ENCODE assay signal across 1 cellular context in the genomic region with DNA sequence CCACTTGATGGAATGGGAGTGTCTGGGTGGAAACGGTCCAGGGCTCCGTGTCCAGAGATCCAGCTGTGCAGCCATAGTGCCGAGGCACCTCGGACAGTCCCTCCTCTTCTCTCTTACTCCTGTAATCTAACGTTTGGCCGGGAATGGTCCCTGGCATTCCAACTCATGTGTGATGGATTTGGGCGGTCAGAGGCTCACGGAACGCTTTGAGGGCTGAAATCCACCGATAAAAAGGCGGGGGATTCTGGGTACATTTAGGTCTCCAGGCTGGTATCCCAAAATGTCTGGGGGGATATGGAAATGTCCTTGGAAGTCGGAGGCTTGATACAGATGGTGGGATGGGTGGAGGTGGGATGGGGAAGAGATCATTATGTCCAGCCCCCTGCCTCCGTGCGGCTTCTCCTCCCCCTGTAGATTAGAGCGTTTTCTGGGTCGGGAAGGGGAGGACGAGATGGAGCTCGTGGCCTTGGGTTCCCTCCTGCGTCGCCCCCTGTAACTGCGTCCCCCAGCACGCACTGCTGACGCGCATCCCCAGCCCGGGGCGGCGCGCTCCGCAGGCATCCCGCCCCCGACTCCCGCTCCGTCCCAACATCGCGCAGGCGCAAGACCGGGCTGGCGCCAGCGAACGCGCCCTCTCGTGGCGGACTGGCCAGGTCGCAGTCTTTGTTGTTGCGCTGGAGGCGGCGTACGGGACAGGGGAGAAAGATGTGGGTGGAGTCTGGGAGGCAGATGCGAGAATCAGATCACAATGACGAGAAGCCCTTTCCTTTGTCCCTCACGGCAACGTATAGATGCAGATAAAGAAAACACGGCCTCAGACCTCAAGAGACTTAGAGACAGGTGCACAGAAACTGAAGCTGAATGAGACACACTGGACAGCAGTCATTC.
TF ChIP-seq lines count a peak whose summit lies in the region.

No MANE protein-coding gene starts in this region.

TF ChIP-seq in GM12878, 131 proteins besides CTCF, POLR2A, EP300 and RAD21 (continues in another document):
- TF ChIP-seq CHD4 (IDR thresholded peaks at IDR 0.05): no peak
- peak; percentile 7; the same call in 1 of the 2 replicates for TF ChIP-seq ATF7 (IDR thresholded peaks at IDR 0.05; ENCODE audit: low read depth)
- peak; percentile 74; the same call in 1 of the 2 replicates for TF ChIP-seq SMARCA5 (IDR thresholded peaks at IDR 0.05)
- no peak for TF ChIP-seq ZNF622 (IDR thresholded peaks at IDR 0.05)
- TF ChIP-seq, protein P1, sequence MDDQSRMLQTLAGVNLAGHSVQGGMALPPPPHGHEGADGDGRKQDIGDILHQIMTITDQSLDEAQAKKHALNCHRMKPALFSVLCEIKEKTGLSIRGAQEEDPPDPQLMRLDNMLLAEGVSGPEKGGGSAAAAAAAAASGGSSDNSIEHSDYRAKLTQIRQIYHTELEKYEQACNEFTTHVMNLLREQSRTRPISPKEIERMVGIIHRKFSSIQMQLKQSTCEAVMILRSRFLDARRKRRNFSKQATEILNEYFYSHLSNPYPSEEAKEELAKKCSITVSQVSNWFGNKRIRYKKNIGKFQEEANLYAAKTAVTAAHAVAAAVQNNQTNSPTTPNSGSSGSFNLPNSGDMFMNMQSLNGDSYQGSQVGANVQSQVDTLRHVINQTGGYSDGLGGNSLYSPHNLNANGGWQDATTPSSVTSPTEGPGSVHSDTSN (IDR thresholded peaks at IDR 0.05; ENCODE audit: insufficient replicate concordance, low read depth, low read length): no peak
- peak; percentile 65 for TF ChIP-seq KLF5 (IDR thresholded peaks at IDR 0.05; ENCODE audit: partially characterized antibody)
- no peak for TF ChIP-seq SPI1 (IDR thresholded peaks at IDR 0.05; ENCODE audit: borderline replicate concordance, insufficient read depth, low read depth, low read length)
- TF ChIP-seq, protein P2, sequence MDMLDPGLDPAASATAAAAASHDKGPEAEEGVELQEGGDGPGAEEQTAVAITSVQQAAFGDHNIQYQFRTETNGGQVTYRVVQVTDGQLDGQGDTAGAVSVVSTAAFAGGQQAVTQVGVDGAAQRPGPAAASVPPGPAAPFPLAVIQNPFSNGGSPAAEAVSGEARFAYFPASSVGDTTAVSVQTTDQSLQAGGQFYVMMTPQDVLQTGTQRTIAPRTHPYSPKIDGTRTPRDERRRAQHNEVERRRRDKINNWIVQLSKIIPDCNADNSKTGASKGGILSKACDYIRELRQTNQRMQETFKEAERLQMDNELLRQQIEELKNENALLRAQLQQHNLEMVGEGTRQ (IDR thresholded peaks at IDR 0.05; ENCODE audit: borderline replicate concordance, low read depth, low read length): no peak
- TF ChIP-seq ZNF24 (IDR thresholded peaks at IDR 0.05): peak; percentile 30; the same call in 1 of the 2 replicates
- TF ChIP-seq, protein P3, sequence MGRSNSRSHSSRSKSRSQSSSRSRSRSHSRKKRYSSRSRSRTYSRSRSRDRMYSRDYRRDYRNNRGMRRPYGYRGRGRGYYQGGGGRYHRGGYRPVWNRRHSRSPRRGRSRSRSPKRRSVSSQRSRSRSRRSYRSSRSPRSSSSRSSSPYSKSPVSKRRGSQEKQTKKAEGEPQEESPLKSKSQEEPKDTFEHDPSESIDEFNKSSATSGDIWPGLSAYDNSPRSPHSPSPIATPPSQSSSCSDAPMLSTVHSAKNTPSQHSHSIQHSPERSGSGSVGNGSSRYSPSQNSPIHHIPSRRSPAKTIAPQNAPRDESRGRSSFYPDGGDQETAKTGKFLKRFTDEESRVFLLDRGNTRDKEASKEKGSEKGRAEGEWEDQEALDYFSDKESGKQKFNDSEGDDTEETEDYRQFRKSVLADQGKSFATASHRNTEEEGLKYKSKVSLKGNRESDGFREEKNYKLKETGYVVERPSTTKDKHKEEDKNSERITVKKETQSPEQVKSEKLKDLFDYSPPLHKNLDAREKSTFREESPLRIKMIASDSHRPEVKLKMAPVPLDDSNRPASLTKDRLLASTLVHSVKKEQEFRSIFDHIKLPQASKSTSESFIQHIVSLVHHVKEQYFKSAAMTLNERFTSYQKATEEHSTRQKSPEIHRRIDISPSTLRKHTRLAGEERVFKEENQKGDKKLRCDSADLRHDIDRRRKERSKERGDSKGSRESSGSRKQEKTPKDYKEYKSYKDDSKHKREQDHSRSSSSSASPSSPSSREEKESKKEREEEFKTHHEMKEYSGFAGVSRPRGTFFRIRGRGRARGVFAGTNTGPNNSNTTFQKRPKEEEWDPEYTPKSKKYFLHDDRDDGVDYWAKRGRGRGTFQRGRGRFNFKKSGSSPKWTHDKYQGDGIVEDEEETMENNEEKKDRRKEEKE (IDR thresholded peaks at IDR 0.05): no peak
- no peak for TF ChIP-seq RBBP5 (conservative IDR thresholded peaks at IDR 0.05)
- no peak for TF ChIP-seq NR2C1 (IDR thresholded peaks at IDR 0.05)
- TF ChIP-seq GATAD2B (conservative IDR thresholded peaks at IDR 0.05; ENCODE audit: low read depth): 0 out of 2 replicates have a peak, but pooled peaks have one; percentile 32
- TF ChIP-seq RUNX3 (IDR thresholded peaks at IDR 0.05; ENCODE audit: low read length): no peak; the same call in none of the 2 replicates
- TF ChIP-seq CBX5 (IDR thresholded peaks at IDR 0.05; ENCODE audit: low read depth): no peak
- TF ChIP-seq, protein P4, sequence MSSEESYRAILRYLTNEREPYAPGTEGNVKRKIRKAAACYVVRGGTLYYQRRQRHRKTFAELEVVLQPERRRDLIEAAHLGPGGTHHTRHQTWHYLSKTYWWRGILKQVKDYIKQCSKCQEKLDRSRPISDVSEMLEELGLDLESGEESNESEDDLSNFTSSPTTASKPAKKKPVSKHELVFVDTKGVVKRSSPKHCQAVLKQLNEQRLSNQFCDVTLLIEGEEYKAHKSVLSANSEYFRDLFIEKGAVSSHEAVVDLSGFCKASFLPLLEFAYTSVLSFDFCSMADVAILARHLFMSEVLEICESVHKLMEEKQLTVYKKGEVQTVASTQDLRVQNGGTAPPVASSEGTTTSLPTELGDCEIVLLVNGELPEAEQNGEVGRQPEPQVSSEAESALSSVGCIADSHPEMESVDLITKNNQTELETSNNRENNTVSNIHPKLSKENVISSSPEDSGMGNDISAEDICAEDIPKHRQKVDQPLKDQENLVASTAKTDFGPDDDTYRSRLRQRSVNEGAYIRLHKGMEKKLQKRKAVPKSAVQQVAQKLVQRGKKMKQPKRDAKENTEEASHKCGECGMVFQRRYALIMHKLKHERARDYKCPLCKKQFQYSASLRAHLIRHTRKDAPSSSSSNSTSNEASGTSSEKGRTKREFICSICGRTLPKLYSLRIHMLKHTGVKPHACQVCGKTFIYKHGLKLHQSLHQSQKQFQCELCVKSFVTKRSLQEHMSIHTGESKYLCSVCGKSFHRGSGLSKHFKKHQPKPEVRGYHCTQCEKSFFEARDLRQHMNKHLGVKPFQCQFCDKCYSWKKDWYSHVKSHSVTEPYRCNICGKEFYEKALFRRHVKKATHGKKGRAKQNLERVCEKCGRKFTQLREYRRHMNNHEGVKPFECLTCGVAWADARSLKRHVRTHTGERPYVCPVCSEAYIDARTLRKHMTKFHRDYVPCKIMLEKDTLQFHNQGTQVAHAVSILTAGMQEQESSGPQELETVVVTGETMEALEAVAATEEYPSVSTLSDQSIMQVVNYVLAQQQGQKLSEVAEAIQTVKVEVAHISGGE (CRISPR knock-in tag; IDR thresholded peaks at IDR 0.05): no peak
- TF ChIP-seq MEF2B (IDR thresholded peaks at IDR 0.05; ENCODE audit: partially characterized antibody, poor library complexity, severe bottlenecking): no peak
- TF ChIP-seq TCF3 (IDR thresholded peaks at IDR 0.05; ENCODE audit: borderline replicate concordance, insufficient read depth, low read depth, low read length): no peak
- TF ChIP-seq RB1 (IDR thresholded peaks at IDR 0.05; ENCODE audit: borderline replicate concordance): peak; percentile 87; the same call in 1 of the 2 replicates
- peak; percentile 48; the same call in 1 of the 2 replicates for TF ChIP-seq LARP7 (IDR thresholded peaks at IDR 0.05)
- TF ChIP-seq NBN (IDR thresholded peaks at IDR 0.05): peak; percentile 44; the same call in 1 of the 2 replicates
- TF ChIP-seq ZBED1 (IDR thresholded peaks at IDR 0.05; ENCODE audit: borderline replicate concordance): no peak
- peak; percentile 44; the same call in 1 of the 2 replicates for TF ChIP-seq CHD2 (IDR thresholded peaks at IDR 0.05; ENCODE audit: borderline replicate concordance, low read depth, low read length)
- TF ChIP-seq, protein P5, sequence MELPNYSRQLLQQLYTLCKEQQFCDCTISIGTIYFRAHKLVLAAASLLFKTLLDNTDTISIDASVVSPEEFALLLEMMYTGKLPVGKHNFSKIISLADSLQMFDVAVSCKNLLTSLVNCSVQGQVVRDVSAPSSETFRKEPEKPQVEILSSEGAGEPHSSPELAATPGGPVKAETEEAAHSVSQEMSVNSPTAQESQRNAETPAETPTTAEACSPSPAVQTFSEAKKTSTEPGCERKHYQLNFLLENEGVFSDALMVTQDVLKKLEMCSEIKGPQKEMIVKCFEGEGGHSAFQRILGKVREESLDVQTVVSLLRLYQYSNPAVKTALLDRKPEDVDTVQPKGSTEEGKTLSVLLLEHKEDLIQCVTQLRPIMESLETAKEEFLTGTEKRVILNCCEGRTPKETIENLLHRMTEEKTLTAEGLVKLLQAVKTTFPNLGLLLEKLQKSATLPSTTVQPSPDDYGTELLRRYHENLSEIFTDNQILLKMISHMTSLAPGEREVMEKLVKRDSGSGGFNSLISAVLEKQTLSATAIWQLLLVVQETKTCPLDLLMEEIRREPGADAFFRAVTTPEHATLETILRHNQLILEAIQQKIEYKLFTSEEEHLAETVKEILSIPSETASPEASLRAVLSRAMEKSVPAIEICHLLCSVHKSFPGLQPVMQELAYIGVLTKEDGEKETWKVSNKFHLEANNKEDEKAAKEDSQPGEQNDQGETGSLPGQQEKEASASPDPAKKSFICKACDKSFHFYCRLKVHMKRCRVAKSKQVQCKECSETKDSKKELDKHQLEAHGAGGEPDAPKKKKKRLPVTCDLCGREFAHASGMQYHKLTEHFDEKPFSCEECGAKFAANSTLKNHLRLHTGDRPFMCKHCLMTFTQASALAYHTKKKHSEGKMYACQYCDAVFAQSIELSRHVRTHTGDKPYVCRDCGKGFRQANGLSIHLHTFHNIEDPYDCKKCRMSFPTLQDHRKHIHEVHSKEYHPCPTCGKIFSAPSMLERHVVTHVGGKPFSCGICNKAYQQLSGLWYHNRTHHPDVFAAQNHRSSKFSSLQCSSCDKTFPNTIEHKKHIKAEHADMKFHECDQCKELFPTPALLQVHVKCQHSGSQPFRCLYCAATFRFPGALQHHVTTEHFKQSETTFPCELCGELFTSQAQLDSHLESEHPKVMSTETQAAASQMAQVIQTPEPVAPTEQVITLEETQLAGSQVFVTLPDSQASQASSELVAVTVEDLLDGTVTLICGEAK (IDR thresholded peaks at IDR 0.05; ENCODE audit: borderline replicate concordance): peak; percentile 16; the same call in 1 of the 2 replicates
- TF ChIP-seq CBX3 (IDR thresholded peaks at IDR 0.05; ENCODE audit: borderline replicate concordance, low read depth): no peak
- TF ChIP-seq IRF3 (IDR thresholded peaks at IDR 0.05): 0 out of 2 replicates have a peak, but pooled peaks have one; percentile 11
- no peak for TF ChIP-seq ZNF207 (IDR thresholded peaks at IDR 0.05; ENCODE audit: borderline replicate concordance)
- TF ChIP-seq ESRRA (IDR thresholded peaks at IDR 0.05; ENCODE audit: low read length): no peak
- no peak for TF ChIP-seq MXI1 (IDR thresholded peaks at IDR 0.05; ENCODE audit: low read depth, low read length)
- TF ChIP-seq, protein P6, sequence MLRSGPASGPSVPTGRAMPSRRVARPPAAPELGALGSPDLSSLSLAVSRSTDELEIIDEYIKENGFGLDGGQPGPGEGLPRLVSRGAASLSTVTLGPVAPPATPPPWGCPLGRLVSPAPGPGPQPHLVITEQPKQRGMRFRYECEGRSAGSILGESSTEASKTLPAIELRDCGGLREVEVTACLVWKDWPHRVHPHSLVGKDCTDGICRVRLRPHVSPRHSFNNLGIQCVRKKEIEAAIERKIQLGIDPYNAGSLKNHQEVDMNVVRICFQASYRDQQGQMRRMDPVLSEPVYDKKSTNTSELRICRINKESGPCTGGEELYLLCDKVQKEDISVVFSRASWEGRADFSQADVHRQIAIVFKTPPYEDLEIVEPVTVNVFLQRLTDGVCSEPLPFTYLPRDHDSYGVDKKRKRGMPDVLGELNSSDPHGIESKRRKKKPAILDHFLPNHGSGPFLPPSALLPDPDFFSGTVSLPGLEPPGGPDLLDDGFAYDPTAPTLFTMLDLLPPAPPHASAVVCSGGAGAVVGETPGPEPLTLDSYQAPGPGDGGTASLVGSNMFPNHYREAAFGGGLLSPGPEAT (IDR thresholded peaks at IDR 0.05; ENCODE audit: low read depth): 0 out of 2 replicates have a peak, but pooled peaks have one; percentile 26
- TF ChIP-seq RCOR1 (conservative IDR thresholded peaks at IDR 0.05; ENCODE audit: low read depth, low read length): 0 out of 2 replicates have a peak, but pooled peaks have one; percentile 42
- TF ChIP-seq TAF1 (IDR thresholded peaks at IDR 0.05; ENCODE audit: borderline replicate concordance, low read depth, low read length): peak; percentile 40; the same call in 1 of the 2 replicates
- TF ChIP-seq ATF2 (IDR thresholded peaks at IDR 0.05; ENCODE audit: low read length): no peak
- peak; percentile 64; the same call in 1 of the 3 replicates for TF ChIP-seq POU2F2 (IDR thresholded peaks at IDR 0.05; ENCODE audit: borderline replicate concordance, low read depth, low read length)
- peak; percentile 82 for TF ChIP-seq IKZF1 (conservative IDR thresholded peaks at IDR 0.05)
- no peak for TF ChIP-seq SUZ12 (IDR thresholded peaks at IDR 0.05; ENCODE audit: unreplicated experiment)
- TF ChIP-seq, protein P7, sequence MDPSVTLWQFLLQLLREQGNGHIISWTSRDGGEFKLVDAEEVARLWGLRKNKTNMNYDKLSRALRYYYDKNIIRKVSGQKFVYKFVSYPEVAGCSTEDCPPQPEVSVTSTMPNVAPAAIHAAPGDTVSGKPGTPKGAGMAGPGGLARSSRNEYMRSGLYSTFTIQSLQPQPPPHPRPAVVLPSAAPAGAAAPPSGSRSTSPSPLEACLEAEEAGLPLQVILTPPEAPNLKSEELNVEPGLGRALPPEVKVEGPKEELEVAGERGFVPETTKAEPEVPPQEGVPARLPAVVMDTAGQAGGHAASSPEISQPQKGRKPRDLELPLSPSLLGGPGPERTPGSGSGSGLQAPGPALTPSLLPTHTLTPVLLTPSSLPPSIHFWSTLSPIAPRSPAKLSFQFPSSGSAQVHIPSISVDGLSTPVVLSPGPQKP (IDR thresholded peaks at IDR 0.05; ENCODE audit: low read depth, low read length): 0 out of 2 replicates have a peak, but pooled peaks have one; percentile 28
- no peak for TF ChIP-seq SMAD5 (IDR thresholded peaks at IDR 0.05; ENCODE audit: low read depth)
